8 cellular contexts compared by ENCODE assay signal in the genomic region with DNA sequence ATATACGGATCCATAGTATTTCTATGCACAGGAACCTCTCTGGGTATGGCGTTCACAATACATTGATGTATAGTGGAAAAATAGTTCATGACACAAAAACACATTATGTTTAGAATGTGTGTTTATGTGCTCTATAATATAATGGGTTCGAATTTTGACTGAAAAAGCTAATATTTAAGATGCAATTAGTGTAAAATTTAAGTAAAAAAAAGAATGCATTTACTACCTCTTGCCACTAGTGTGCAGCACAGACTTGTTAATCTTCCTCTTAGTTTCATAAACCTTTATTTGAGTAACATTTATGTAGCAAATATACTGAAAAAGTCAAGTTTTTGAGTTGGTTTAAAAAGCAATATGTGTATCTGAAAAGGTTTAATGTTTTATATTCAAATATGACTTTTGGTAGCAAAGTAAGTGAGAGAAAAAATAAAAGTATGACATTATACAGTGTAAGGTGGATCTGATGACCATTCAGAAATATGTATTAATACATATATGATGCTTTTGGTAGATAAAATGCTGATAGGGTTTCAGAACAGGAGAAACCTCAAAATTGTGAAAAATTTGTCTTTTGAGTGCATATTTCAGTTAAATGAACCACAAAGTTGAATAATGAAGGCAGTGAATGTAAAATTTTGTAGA. TPM values are rescaled to one million over a fixed set of nuclear protein-coding genes. Genes with fewer than 3 reads are reported as not detected.
A peak's percentile ranks its signal among the peaks of the same experiment; 100 is the strongest.
DNase-seq lines count a peak whose midpoint lies in the region; ATAC-seq and TF ChIP-seq lines count a peak whose summit lies in the region.

No MANE protein-coding gene starts in this region.

- no peaks in the 10 kb centered on the region for H3K36me3 ChIP-seq in left ventricle myocardium inferior
- H3K36me3 ChIP-seq in WERI-Rb-1: no peaks in the 10 kb centered on the region

- intact Hi-C loops in left ventricle myocardium inferior (cut with micrococcal nuclease): loop anchor here (10.0 kb wide), 1 partner anchor 1237 kb away; no protein-coding TSS in a partner anchor
- intact Hi-C loops in Right ventricle myocardium inferior (cut with DNase I): no loop called here

- H3K27me3 ChIP-seq in left ventricle myocardium inferior (ENCODE audit: low read depth) (no peaks in the 10 kb centered on the region), WERI-Rb-1 (ENCODE audit: insufficient read depth, low read depth, severe bottlenecking) (no peaks in the 10 kb centered on the region)

- H3K27ac ChIP-seq in left ventricle myocardium inferior (replicated peaks) (no peak overlapping the region), WERI-Rb-1 (no peak overlapping the region)

- no peaks in the 10 kb centered on the region for H3K4me1 ChIP-seq in left ventricle myocardium inferior

- no peaks in the 10 kb centered on the region for H3K9me3 ChIP-seq in left ventricle myocardium inferior (replicated peaks)
- H3K9me3 ChIP-seq in WERI-Rb-1 (ENCODE audit: severe bottlenecking): no peaks in the 10 kb centered on the region

- DNase-seq in left ventricle myocardium inferior (no peak), Right ventricle myocardium inferior (ENCODE audit: missing footprints) (no peak), Kasumi-1 (lab: John Stamatoyannopoulos, UW) (peak; percentile 75 to 80), WERI-Rb-1 (no peak), kidney tubule cell (ENCODE audit: low spot score) (peak; percentile 37), NCI-H187 treated with DMSO at 0.1 percent for 48 hours (lab: John Stamatoyannopoulos, UW) (no peak), C1 segment of cervical spinal cord (lab: John Stamatoyannopoulos, UW) (no peak), mucosa of gallbladder (ENCODE audit: low spot score) (no peak)

- peak; percentile 69 for TF ChIP-seq CTCF in left ventricle myocardium inferior (IDR thresholded peaks at IDR 0.05; ENCODE audit: borderline replicate concordance)
- TF ChIP-seq CTCF in WERI-Rb-1 (IDR thresholded peaks at IDR 0.05; ENCODE audit: low read depth, low read length): 0 out of 2 replicates have a peak, but pooled peaks have one; percentile 5

- no peak overlapping the region for H3K4me3 ChIP-seq in left ventricle myocardium inferior
- no peak overlapping the region for H3K4me3 ChIP-seq in WERI-Rb-1 (ENCODE audit: low read depth, low read length)

- no peak for ATAC-seq in Right ventricle myocardium inferior

RNA-seq across cellular contexts. Expression of a gene that starts 49.5 kb away (rescaled TPM):
- total RNA-seq in left ventricle myocardium inferior (6.1 TPM), Right ventricle myocardium inferior (3.9 TPM), mucosa of gallbladder (9.4 TPM)

Comparison
In these comparisons a context has a peak if more than half of its experiments do, and no peak if none do; other contexts are left out.
1. DNase-seq: peak in Kasumi-1 (2 of 2) and kidney tubule cell (single experiment); none in left ventricle myocardium inferior (single experiment), Right ventricle myocardium inferior (single experiment), WERI-Rb-1 (single experiment), NCI-H187 treated with DMSO at 0.1 percent for 48 hours (single experiment), C1 segment of cervical spinal cord (0 of 14) and mucosa of gallbladder (single experiment).